18 cellular contexts compared by ENCODE assay signal in genomic region chr7:73728551-73728950, GRCh38. TPM values are rescaled to one million over a fixed set of nuclear protein-coding genes. Genes with fewer than 3 reads are reported as not detected.
DNase-seq lines count a peak whose midpoint lies in the region; ATAC-seq and TF ChIP-seq lines count a peak whose summit lies in the region.
"Had no signal": no experiment of that assay in that cellular context is flagged by ENCODE, and none has a peak within 500 bp of the region (broad histone marks: within the 10 kb centered on the region; RNA-seq: fewer than 3 reads in every experiment).

No MANE protein-coding gene starts in this region.

- ATAC-seq in activated B cell treated with CpG ODN at 0.5 μM for 24 hours (ENCODE audit: low read depth) = no peak
- ATAC-seq: CD8-positive, alpha-beta T cell; GM12878; HCT116 had no signal

- POLR2A ChIA-PET in activated B cell treated with CpG ODN at 0.5 μM for 24 hours (lab: Charles Lee) = no interaction called here

- H3K4me1 Mint-ChIP-seq in activated naive CD4-positive, alpha-beta T cell treated with anti-CD3 and anti-CD28 coated beads, Interleukin-2, amount 50 U/mL, for 24 hours = no peaks in the 10 kb centered on the region
- no peaks in the 10 kb centered on the region for H3K4me1 Mint-ChIP-seq in activated B cell treated with CpG ODN at 0.5 μM for 24 hours
- H3K4me1 Mint-ChIP-seq: B cell had no signal

- DNase-seq in activated naive CD4-positive, alpha-beta T cell (lab: John Stamatoyannopoulos, UW) = no peak
- DNase-seq in HT-29 (ENCODE audit: low spot score) = peak; percentile 2
- no peak for DNase-seq in activated B cell treated with CpG ODN at 0.5 μM for 24 hours
- DNase-seq in A172 (ENCODE audit: low spot score) = no peak
- no peak for DNase-seq in cerebellar nuclear complex (lab: John Stamatoyannopoulos, UW)
- DNase-seq in GM13977 (ENCODE audit: low spot score) = no peak
- DNase-seq: Calu3; CD8-positive, alpha-beta T cell; DND-41; EL; GM23248; KBM-7 had no signal

- intact Hi-C loops in activated B cell treated with CpG ODN at 0.5 μM for 24 hours (cut with micrococcal nuclease) = no loop called here

- in situ Hi-C loops in GM13977 (cut with MboI; ENCODE audit: low pct_unique_long_range_greater_than_20kb, low sequenced_read_pairs, unreplicated experiment) = no loop called here

- no peaks in the 10 kb centered on the region for H3K9me3 Mint-ChIP-seq in activated naive CD4-positive, alpha-beta T cell treated with anti-CD3 and anti-CD28 coated beads, Interleukin-2, amount 50 U/mL, for 24 hours
- H3K9me3 Mint-ChIP-seq in activated B cell treated with CpG ODN at 0.5 μM for 24 hours = no peaks in the 10 kb centered on the region
- H3K9me3 Mint-ChIP-seq: CD8-positive, alpha-beta T cell had no signal

- no peak for TF ChIP-seq CTCF in activated B cell treated with CpG ODN at 0.5 μM for 24 hours (IDR thresholded peaks at IDR 0.05)
- TF ChIP-seq CTCF in GM13977 (IDR thresholded peaks at IDR 0.05; ENCODE audit: extremely low read depth, insufficient read depth, missing control alignments) = no peak

- peaks cover 4% of the 10 kb centered on the region for H3K27me3 Mint-ChIP-seq in activated naive CD4-positive, alpha-beta T cell treated with anti-CD3 and anti-CD28 coated beads, Interleukin-2, amount 50 U/mL, for 24 hours
- H3K27me3 Mint-ChIP-seq in activated B cell treated with CpG ODN at 0.5 μM for 24 hours = peaks cover 11% of the 10 kb centered on the region

- CTCF ChIA-PET in activated B cell treated with CpG ODN at 0.5 μM for 24 hours (lab: Charles Lee) = interaction anchor here (0.7 to 2.5 kb wide), 3 partner anchors 10 to 121 kb away, joined by 3 to 11 read pairs (median 4); partner anchors contain the start of gene ABHD11

- no peak overlapping the region for H3K4me3 Mint-ChIP-seq in activated naive CD4-positive, alpha-beta T cell treated with anti-CD3 and anti-CD28 coated beads, Interleukin-2, amount 50 U/mL, for 24 hours
- H3K4me3 Mint-ChIP-seq in activated B cell treated with CpG ODN at 0.5 μM for 24 hours = no peak overlapping the region
- H3K4me3 Mint-ChIP-seq: B cell; CD8-positive, alpha-beta T cell had no signal

- H3K27ac Mint-ChIP-seq in activated naive CD4-positive, alpha-beta T cell treated with anti-CD3 and anti-CD28 coated beads, Interleukin-2, amount 50 U/mL, for 24 hours = peak overlapping the region; percentile 65
- peak overlapping the region; percentile 2 for H3K27ac Mint-ChIP-seq in activated B cell treated with CpG ODN at 0.5 μM for 24 hours
- H3K27ac Mint-ChIP-seq: B cell; CD8-positive, alpha-beta T cell had no signal

- no peaks in the 10 kb centered on the region for H3K36me3 Mint-ChIP-seq in activated naive CD4-positive, alpha-beta T cell treated with anti-CD3 and anti-CD28 coated beads, Interleukin-2, amount 50 U/mL, for 24 hours
- H3K36me3 Mint-ChIP-seq in activated B cell treated with CpG ODN at 0.5 μM for 24 hours (ENCODE audit: low read depth) = no peaks in the 10 kb centered on the region
- H3K36me3 Mint-ChIP-seq: CD8-positive, alpha-beta T cell had no signal

RNA-seq across cellular contexts. Expression of gene STX1A, which starts 9.1 kb away (rescaled TPM):
- total RNA-seq in HT-29 (2014; rRNA removed; shearing (Covaris generic)) = 61.6 and 71.7 TPM in 2 replicates
- total RNA-seq in activated B cell treated with CpG ODN at 0.5 μM for 24 hours = 1.8 and 2.1 TPM in 2 replicates
- 18.6 and 30.2 TPM in 2 replicates for total RNA-seq in A172 (2014; rRNA removed; shearing (Covaris generic))

RNA-seq across cellular contexts. Expression of gene ABHD11, which starts 10.1 kb away (rescaled TPM):
- total RNA-seq in HT-29 (2014; rRNA removed; shearing (Covaris generic)) = 226 and 243 TPM in 2 replicates
- 12.1 and 15.9 TPM in 2 replicates for total RNA-seq in activated B cell treated with CpG ODN at 0.5 μM for 24 hours
- 35.9 and 46.9 TPM in 2 replicates for total RNA-seq in A172 (2014; rRNA removed; shearing (Covaris generic))

RNA-seq across cellular contexts. Expression of gene CLDN3, which starts 41.5 kb away (rescaled TPM):
- 413 and 446 TPM in 2 replicates for total RNA-seq in HT-29 (2014; rRNA removed; shearing (Covaris generic))
- not detected in 2 replicates for total RNA-seq in activated B cell treated with CpG ODN at 0.5 μM for 24 hours
- not detected in 2 replicates for total RNA-seq in A172 (2014; rRNA removed; shearing (Covaris generic))
- total RNA-seq: B cell; CD8-positive, alpha-beta T cell; G401; GM12878; GM23248; HT1080 had no signal

RNA-seq across cellular contexts. Expression of gene BUD23, which starts 45.2 kb away (rescaled TPM):
- 127 and 151 TPM in 2 replicates for total RNA-seq in HT-29 (2014; rRNA removed; shearing (Covaris generic))
- 69.0 and 74.8 TPM in 2 replicates for total RNA-seq in activated B cell treated with CpG ODN at 0.5 μM for 24 hours
- 129 and 138 TPM in 2 replicates for total RNA-seq in A172 (2014; rRNA removed; shearing (Covaris generic))

RNA-seq across cellular contexts. Expression of gene DNAJC30, which starts 45.3 kb away (rescaled TPM):
- 6.7 and 7.4 TPM in 2 replicates for total RNA-seq in HT-29 (2014; rRNA removed; shearing (Covaris generic))
- 13.7 and 14.2 TPM in 2 replicates for total RNA-seq in activated B cell treated with CpG ODN at 0.5 μM for 24 hours
- total RNA-seq in A172 (2014; rRNA removed; shearing (Covaris generic)) = 1.4 and 2.5 TPM in 2 replicates

Comparison
In these comparisons a context has a peak if more than half of its experiments do, and no peak if none do; other contexts are left out.
1. RNA of gene CLDN3, which starts 41.5 kb away (total RNA-seq): 413 to 446 TPM in HT-29; not detected in activated B cell treated with CpG ODN at 0.5 μM for 24 hours and not detected in A172; every median in the first group is over 100 times any median in the second.